ENCODE assay signal across 13 cellular contexts in the genomic region with DNA sequence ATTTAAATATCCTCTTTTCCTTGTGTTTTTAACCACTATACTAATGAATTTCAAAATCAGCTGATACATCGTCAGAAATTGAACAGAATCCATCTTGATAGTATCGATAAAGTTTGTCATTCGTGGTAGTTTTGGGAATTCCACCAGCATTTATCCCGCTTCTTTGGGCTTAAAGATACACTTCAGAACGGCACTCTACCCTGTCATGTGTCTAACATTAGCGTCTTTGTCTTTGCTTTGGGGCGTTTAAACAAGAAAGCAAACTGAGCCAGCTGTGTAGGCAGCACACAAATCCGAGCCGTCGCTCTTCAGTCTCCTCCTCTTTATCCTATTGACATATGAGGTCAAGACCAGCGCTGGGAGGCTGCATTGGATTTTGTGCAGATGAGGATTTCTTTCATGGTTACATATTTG. TPM values are rescaled to one million over a fixed set of nuclear protein-coding genes. Genes with fewer than 3 reads are reported as not detected.
DNase-seq lines count a peak whose midpoint lies in the region; ATAC-seq and TF ChIP-seq lines count a peak whose summit lies in the region.
"Had no signal": no experiment of that assay in that cellular context is flagged by ENCODE, and none has a peak within 500 bp of the region (broad histone marks: within the 10 kb centered on the region; RNA-seq: fewer than 3 reads in every experiment).

No MANE protein-coding gene starts in this region.

- H3K4me3 ChIP-seq in body of pancreas = no peak overlapping the region
- peak overlapping the region; percentile 4 for H3K4me3 ChIP-seq in right cardiac atrium (ENCODE audit: low read length)

- DNase-seq in SHP77 (lab: John Stamatoyannopoulos, UW) = peak; percentile 35 to 45
- no peak for DNase-seq in SHP77 treated with DMSO at 0.1 percent for 48 hours (lab: John Stamatoyannopoulos, UW)
- DNase-seq in body of pancreas = no peak
- peak in 1 of 3 donors; percentile 43 for DNase-seq in right cardiac atrium
- no peak for DNase-seq in sciatic nerve (ENCODE audit: low spot score)
- no peak for DNase-seq in activated T-cell treated with anti-CD3 and anti-CD28 coated beads for 4 hours
- DNase-seq: DMS 273 treated with DMSO at 0.1 percent for 48 hours, foreskin keratinocyte, kidney glomerular epithelial cell, NCI-H1436 had no signal

- H3K4me1 ChIP-seq in body of pancreas = peaks cover 8% of the 10 kb centered on the region
- H3K4me1 ChIP-seq in right cardiac atrium (ENCODE audit: control insufficient read depth, insufficient read depth, low read length) = peaks cover 5% of the 10 kb centered on the region
- H3K4me1 ChIP-seq: foreskin keratinocyte had no signal

- no peaks in the 10 kb centered on the region for H3K36me3 ChIP-seq in body of pancreas (replicated peaks in 1 of 2; ENCODE audit: insufficient read depth in 1 of 2, low read depth in 2 of 2)

- ATAC-seq in body of pancreas (peak; percentile 38), right cardiac atrium (peak; percentile 51 to 62), sciatic nerve (peak; percentile 59), HG03045 (IDR thresholded peaks at IDR 0.05; ENCODE audit: unreplicated experiment) (no peak), GM21381 (IDR thresholded peaks at IDR 0.05; ENCODE audit: unreplicated experiment) (no peak)
- ATAC-seq: foreskin keratinocyte; natural killer cell treated with Interleukin-12 subunit alpha and Interleukin-12 subunit beta and Interleukin-15 and Interleukin-18, amount 100 ng/mL, for 72 hours had no signal

- 24 to 29% methylated on average over 11 of the region's 11 CpGs for WGBS in body of pancreas, 2 donors
- WGBS in right cardiac atrium = 42% methylated on average over 11 of the region's 11 CpGs

- H3K9me3 ChIP-seq in body of pancreas = no peaks in the 10 kb centered on the region
- no peaks in the 10 kb centered on the region for H3K9me3 ChIP-seq in right cardiac atrium (ENCODE audit: control insufficient read depth, low read length)

- TF ChIP-seq POLR2A in body of pancreas (IDR thresholded peaks at IDR 0.05) = no peak

- TF ChIP-seq CTCF in body of pancreas (IDR thresholded peaks at IDR 0.05) = no peak

- H3K27ac ChIP-seq in body of pancreas = no peak overlapping the region
- H3K27ac ChIP-seq in right cardiac atrium (ENCODE audit: low read length) = no peak overlapping the region
- H3K27ac ChIP-seq: foreskin keratinocyte had no signal

- H3K27me3 ChIP-seq in body of pancreas (no peaks in the 10 kb centered on the region), right cardiac atrium (ENCODE audit: control insufficient read depth, insufficient read depth) (no peaks in the 10 kb centered on the region)
- H3K27me3 ChIP-seq: foreskin keratinocyte had no signal

- intact Hi-C loops in body of pancreas (cut with DNase I) = no loop called here
- intact Hi-C loops in right cardiac atrium (cut with DNase I) = loop anchor here in 1 of 4 donors (10.0 kb wide), 1 partner anchor 48 kb away; no protein-coding TSS in a partner anchor
- intact Hi-C loops in sciatic nerve (cut with DNase I) = no loop called here

RNA-seq across cellular contexts. Expression of gene NHSL1, which starts 27.5 kb away (rescaled TPM):
- total RNA-seq in body of pancreas (1 to 10 TPM; 5.2 to 7.3 TPM), right cardiac atrium (10 to 100 TPM; 35.4 to 46.5 (median 38.8) TPM), sciatic nerve (18.5 TPM)
- 10.5 TPM for polyA plus RNA-seq in right cardiac atrium

Comparison
In these comparisons a context has a peak if more than half of its experiments do, and no peak if none do; other contexts are left out.
1. DNase-seq: peak in SHP77 (2 of 2); none in SHP77 treated with DMSO at 0.1 percent for 48 hours (single experiment), body of pancreas (0 of 4), sciatic nerve (single experiment) and activated T-cell treated with anti-CD3 and anti-CD28 coated beads for 4 hours (single experiment).
2. ATAC-seq: peak in body of pancreas (single experiment), right cardiac atrium (2 of 2) and sciatic nerve (single experiment); none in HG03045 (single experiment) and GM21381 (single experiment).